10 cellular contexts compared by ENCODE assay signal in genomic region chr12:90515199-90516175, GRCh38.
DNase-seq lines count a peak whose midpoint lies in the region; ATAC-seq, FAIRE-seq and TF ChIP-seq lines count a peak whose summit lies in the region.
"Had no signal": no experiment of that assay in that cellular context is flagged by ENCODE, and none has a peak within 500 bp of the region (broad histone marks: within the 10 kb centered on the region; RNA-seq: fewer than 3 reads in every experiment).

No MANE protein-coding gene starts in this region.

- no peak; a peak in 1 of 6 replicates for ATAC-seq in A549
- peak; percentile 99 for ATAC-seq in GM18909 (IDR thresholded peaks at IDR 0.05; ENCODE audit: poor library complexity, unreplicated experiment)
- ATAC-seq in HG02870 (IDR thresholded peaks at IDR 0.05; ENCODE audit: unreplicated experiment), result peak; percentile 97
- no peak for ATAC-seq in T-cell (replicated peaks in 1 of 4)

- H3K27ac ChIP-seq in A549, result peak overlapping the region; percentile 33 to 38; a peak in 4 of 6 replicates
- no peak overlapping the region for H3K27ac ChIP-seq in thyroid gland
- no peak overlapping the region for H3K27ac ChIP-seq in effector memory CD4-positive, alpha-beta T cell (ENCODE audit: insufficient read depth, low read length, poor library complexity, severe bottlenecking)
- H3K27ac ChIP-seq: tibial nerve had no signal

- 18% methylated on average over 2 of the region's 2 CpGs for WGBS in A549 (ENCODE audit: missing lambda C conversion rate)
- 82 to 88% methylated on average over 2 of the region's 2 CpGs for WGBS in thyroid gland, 2 donors

- H3K4me1 Mint-ChIP-seq in T-cell, result peaks cover 0 to 5% (median 3%) of the 10 kb centered on the region in 3 donors
- no peaks in the 10 kb centered on the region for H3K4me1 Mint-ChIP-seq in activated T-helper 1 cell treated with anti-CD3 and anti-CD28 coated beads, Interleukin-12 subunit alpha, Interleukin-12 subunit beta, Interleukin-2, Interleukin-4 antibody, amounts not matched to agents 30 ng/mL and 10 ng/mL and 1 ng/mL, durations not matched to agents 14 hours and 24 hours and 36 hours (ENCODE audit: low read depth)

- DNase-seq in A549 (ENCODE audit: low read depth in 1 of 2, low spot score in 1 of 2) (peak in 1 of 2 experiments; percentile 2), OCI-M1 (lab: John Stamatoyannopoulos, UW) (peak; percentile 34), thyroid gland (no peak), T-cell (no peak)
- no peak for DNase-seq in effector memory CD4-positive, alpha-beta T cell
- DNase-seq in activated T-helper 1 cell treated with anti-CD3 and anti-CD28 coated beads, Interleukin-12 subunit alpha, Interleukin-12 subunit beta, Interleukin-2, Interleukin-4 antibody, amounts not matched to agents 30 ng/mL and 10 ng/mL and 1 ng/mL, durations not matched to agents 14 hours and 24 hours and 36 hours (ENCODE audit: low spot score), result no peak
- DNase-seq: AML-193 had no signal

- CTCF ChIA-PET in A549 (lab: Yijun Ruan, JAX), result interaction anchor here (0.7 to 1.1 kb wide), 3 partner anchors 16 to 502 kb away, joined by 3 to 4 read pairs (median 3); no protein-coding TSS in a partner anchor
- CTCF ChIA-PET in T-cell (lab: Charles Lee), result no interaction called here

- H3K27ac Mint-ChIP-seq in T-cell, result no peak overlapping the region
- no peak overlapping the region for H3K27ac Mint-ChIP-seq in activated T-helper 1 cell treated with anti-CD3 and anti-CD28 coated beads, Interleukin-12 subunit alpha, Interleukin-12 subunit beta, Interleukin-2, Interleukin-4 antibody, amounts not matched to agents 30 ng/mL and 10 ng/mL and 1 ng/mL, durations not matched to agents 14 hours and 24 hours and 36 hours

- no peak for TF ChIP-seq RAD21 in A549 (conservative IDR thresholded peaks at IDR 0.05 in 1 of 2, IDR thresholded peaks at IDR 0.05 in 1 of 2)

- H3K36me3 Mint-ChIP-seq in T-cell, result no peaks in the 10 kb centered on the region
- H3K36me3 Mint-ChIP-seq in activated T-helper 1 cell treated with anti-CD3 and anti-CD28 coated beads, Interleukin-12 subunit alpha, Interleukin-12 subunit beta, Interleukin-2, Interleukin-4 antibody, amounts not matched to agents 30 ng/mL and 10 ng/mL and 1 ng/mL, durations not matched to agents 14 hours and 24 hours and 36 hours (ENCODE audit: low read depth), result no peaks in the 10 kb centered on the region

- TF ChIP-seq EP300 in A549 (IDR thresholded peaks at IDR 0.05), result no peak

- H3K4me3 ChIP-seq in A549 (no peak overlapping the region), thyroid gland (replicated peaks in 1 of 3) (no peak overlapping the region)
- no peak overlapping the region for H3K4me3 ChIP-seq in effector memory CD4-positive, alpha-beta T cell (ENCODE audit: insufficient read depth, low read depth, low read length, poor library complexity, severe bottlenecking)
- H3K4me3 ChIP-seq: tibial nerve had no signal

- H3K27me3 Mint-ChIP-seq in T-cell, result no peaks in the 10 kb centered on the region
- no peaks in the 10 kb centered on the region for H3K27me3 Mint-ChIP-seq in activated T-helper 1 cell treated with anti-CD3 and anti-CD28 coated beads, Interleukin-12 subunit alpha, Interleukin-12 subunit beta, Interleukin-2, Interleukin-4 antibody, amounts not matched to agents 30 ng/mL and 10 ng/mL and 1 ng/mL, durations not matched to agents 14 hours and 24 hours and 36 hours (ENCODE audit: insufficient read depth)

- H3K4me2 ChIP-seq in A549, result peak overlapping the region; percentile 62

- no peaks in the 10 kb centered on the region for H3K36me3 ChIP-seq in thyroid gland
- no peaks in the 10 kb centered on the region for H3K36me3 ChIP-seq in effector memory CD4-positive, alpha-beta T cell (ENCODE audit: control insufficient read depth, insufficient read depth, low read length)
- H3K36me3 ChIP-seq: tibial nerve had no signal

- H3K9me3 Mint-ChIP-seq in T-cell, result no peaks in the 10 kb centered on the region
- H3K9me3 Mint-ChIP-seq in activated T-helper 1 cell treated with anti-CD3 and anti-CD28 coated beads, Interleukin-12 subunit alpha, Interleukin-12 subunit beta, Interleukin-2, Interleukin-4 antibody, amounts not matched to agents 30 ng/mL and 10 ng/mL and 1 ng/mL, durations not matched to agents 14 hours and 24 hours and 36 hours, result no peaks in the 10 kb centered on the region

- no peak for TF ChIP-seq CTCF in A549 (IDR thresholded peaks at IDR 0.05)
- no peak for TF ChIP-seq CTCF in thyroid gland (IDR thresholded peaks at IDR 0.05)

- POLR2A ChIA-PET in A549 (lab: Yijun Ruan, JAX), result no interaction called here
- POLR2A ChIA-PET in T-cell (lab: Charles Lee), result interaction anchor here in 1 of 2 donors (0.5 kb wide), 1 partner anchor 687 kb away, joined by 5 read pairs; no protein-coding TSS in a partner anchor

- H3K9me3 ChIP-seq in A549, result no peaks in the 10 kb centered on the region
- H3K9me3 ChIP-seq in thyroid gland, result no peaks in the 10 kb centered on the region
- no peaks in the 10 kb centered on the region for H3K9me3 ChIP-seq in effector memory CD4-positive, alpha-beta T cell (ENCODE audit: control insufficient read depth, low read length)
- H3K9me3 ChIP-seq: tibial nerve had no signal

- FAIRE-seq in A549 (lab: Jason Lieb, UNC), result peak; percentile 56

- no peaks in the 10 kb centered on the region for H3K27me3 ChIP-seq in thyroid gland
- no peaks in the 10 kb centered on the region for H3K27me3 ChIP-seq in effector memory CD4-positive, alpha-beta T cell (replicated peaks; ENCODE audit: control insufficient read depth, insufficient read depth, low read length, poor library complexity, severe bottlenecking)
- H3K27me3 ChIP-seq: tibial nerve had no signal

- H3K4me1 ChIP-seq in A549, result peaks cover 22% of the 10 kb centered on the region; the same call in 2 of the 3 replicates
- H3K4me1 ChIP-seq in thyroid gland, result peaks cover 0 to 3% of the 10 kb centered on the region in 2 donors
- H3K4me1 ChIP-seq in effector memory CD4-positive, alpha-beta T cell (ENCODE audit: control insufficient read depth, insufficient read depth, low read length, poor library complexity, severe bottlenecking), result no peaks in the 10 kb centered on the region

- intact Hi-C loops in thyroid gland (cut with DNase I), result no loop called here
- intact Hi-C loops in activated T-helper 1 cell treated with anti-CD3 and anti-CD28 coated beads, Interleukin-12 subunit alpha, Interleukin-12 subunit beta, Interleukin-2, Interleukin-4 antibody, amounts not matched to agents 30 ng/mL and 10 ng/mL and 1 ng/mL, durations not matched to agents 14 hours and 24 hours and 36 hours (cut with micrococcal nuclease), result no loop called here

- H3K4me3 Mint-ChIP-seq in T-cell, result no peak overlapping the region
- no peak overlapping the region for H3K4me3 Mint-ChIP-seq in activated T-helper 1 cell treated with anti-CD3 and anti-CD28 coated beads, Interleukin-12 subunit alpha, Interleukin-12 subunit beta, Interleukin-2, Interleukin-4 antibody, amounts not matched to agents 30 ng/mL and 10 ng/mL and 1 ng/mL, durations not matched to agents 14 hours and 24 hours and 36 hours

- TF ChIP-seq POLR2A in A549 (IDR thresholded peaks at IDR 0.05; ENCODE audit: low read length) (no peak), thyroid gland (IDR thresholded peaks at IDR 0.05) (no peak)

TF ChIP-seq in A549, 52 proteins besides CTCF, POLR2A, EP300 and RAD21:
- peak; percentile 28; the same call in 1 of the 2 replicates for TF ChIP-seq GATA3 (IDR thresholded peaks at IDR 0.05; ENCODE audit: borderline replicate concordance)
- no peak for TF ChIP-seq RFX5 (IDR thresholded peaks at IDR 0.05)
- peak; percentile 53 to 73; a peak in 3 of 4 replicates for TF ChIP-seq CEBPB (IDR thresholded peaks at IDR 0.05)
- no peak for TF ChIP-seq FOSL2 (IDR thresholded peaks at IDR 0.05)
- TF ChIP-seq FOSL2 (CRISPR knock-in tag; IDR thresholded peaks at IDR 0.05), result no peak

Comparison
In these comparisons a context has a peak if more than half of its experiments do, and no peak if none do; other contexts are left out.
1. ATAC-seq: peak in GM18909 (single experiment) and HG02870 (single experiment); none in A549 (0 of 2) and T-cell (0 of 4).
2. H3K27ac ChIP-seq: peak in A549 (2 of 2); none in thyroid gland (0 of 3) and effector memory CD4-positive, alpha-beta T cell (single experiment).